Comparison of ENCODE assay signal across 9 cellular contexts in genomic region chr1:15620155-15620545, GRCh38. TPM values are rescaled to one million over a fixed set of nuclear protein-coding genes. Genes with fewer than 3 reads are reported as not detected.
DNase-seq lines count a peak whose midpoint lies in the region; ATAC-seq and TF ChIP-seq lines count a peak whose summit lies in the region.
"Had no signal": no experiment of that assay in that cellular context is flagged by ENCODE, and none has a peak within 500 bp of the region (broad histone marks: within the 10 kb centered on the region; RNA-seq: fewer than 3 reads in every experiment).

No MANE protein-coding gene starts in this region.

- H3K4me3 Mint-ChIP-seq in activated naive CD4-positive, alpha-beta T cell treated with anti-CD3 and anti-CD28 coated beads, Interleukin-2, amount 50 U/mL, for 24 hours: peak overlapping the region; percentile 76
- peak overlapping the region; percentile 45 for H3K4me3 Mint-ChIP-seq in activated CD8-positive, alpha-beta T cell treated with anti-CD3 and anti-CD28 coated beads for 36 hours
- peak overlapping the region in 2 of 5 donors; percentile 9 to 36 for H3K4me3 Mint-ChIP-seq in immature natural killer cell
- peak overlapping the region; percentile 69 for H3K4me3 Mint-ChIP-seq in type B pancreatic cell

- peaks cover 13% of the 10 kb centered on the region for H3K36me3 Mint-ChIP-seq in activated naive CD4-positive, alpha-beta T cell treated with anti-CD3 and anti-CD28 coated beads, Interleukin-2, amount 50 U/mL, for 24 hours
- H3K36me3 Mint-ChIP-seq in activated CD8-positive, alpha-beta T cell treated with anti-CD3 and anti-CD28 coated beads for 36 hours (ENCODE audit: low read depth): peaks cover 36% of the 10 kb centered on the region
- H3K36me3 Mint-ChIP-seq in immature natural killer cell: peaks cover 0 to 3% (median 2%) of the 10 kb centered on the region in 3 donors
- no peaks in the 10 kb centered on the region for H3K36me3 Mint-ChIP-seq in type B pancreatic cell

- no peak overlapping the region for H3K27ac Mint-ChIP-seq in activated naive CD4-positive, alpha-beta T cell treated with anti-CD3 and anti-CD28 coated beads, Interleukin-2, amount 50 U/mL, for 24 hours
- peak overlapping the region; percentile 57 for H3K27ac Mint-ChIP-seq in activated CD8-positive, alpha-beta T cell treated with anti-CD3 and anti-CD28 coated beads for 36 hours
- peak overlapping the region in 4 of 6 donors; percentile 11 to 86 (median 63) for H3K27ac Mint-ChIP-seq in immature natural killer cell
- peak overlapping the region; percentile 84 for H3K27ac Mint-ChIP-seq in type B pancreatic cell

- no peaks in the 10 kb centered on the region for H3K9me3 Mint-ChIP-seq in activated naive CD4-positive, alpha-beta T cell treated with anti-CD3 and anti-CD28 coated beads, Interleukin-2, amount 50 U/mL, for 24 hours
- H3K9me3 Mint-ChIP-seq in activated CD8-positive, alpha-beta T cell treated with anti-CD3 and anti-CD28 coated beads for 36 hours: no peaks in the 10 kb centered on the region
- H3K9me3 Mint-ChIP-seq in immature natural killer cell: peaks cover 0 to 1% (median 0%) of the 10 kb centered on the region in 6 donors
- no peaks in the 10 kb centered on the region for H3K9me3 Mint-ChIP-seq in type B pancreatic cell

- POLR2A ChIA-PET in activated CD8-positive, alpha-beta T cell treated with anti-CD3 and anti-CD28 coated beads for 36 hours (lab: Charles Lee): interaction anchor here (2.9 kb wide), 1 partner anchor 17 kb away, joined by 18 read pairs; no protein-coding TSS in a partner anchor

- intact Hi-C loops in activated CD8-positive, alpha-beta T cell treated with anti-CD3 and anti-CD28 coated beads for 36 hours (cut with micrococcal nuclease): no loop called here

- peaks cover 62% of the 10 kb centered on the region for H3K4me1 Mint-ChIP-seq in activated naive CD4-positive, alpha-beta T cell treated with anti-CD3 and anti-CD28 coated beads, Interleukin-2, amount 50 U/mL, for 24 hours
- H3K4me1 Mint-ChIP-seq in activated CD8-positive, alpha-beta T cell treated with anti-CD3 and anti-CD28 coated beads for 36 hours (ENCODE audit: low read depth): peaks cover 60% of the 10 kb centered on the region
- peaks cover 48 to 70% of the 10 kb centered on the region in 2 donors for H3K4me1 Mint-ChIP-seq in immature natural killer cell
- peaks cover 35% of the 10 kb centered on the region for H3K4me1 Mint-ChIP-seq in type B pancreatic cell (ENCODE audit: unreplicated experiment)

- CTCF ChIA-PET in activated CD8-positive, alpha-beta T cell treated with anti-CD3 and anti-CD28 coated beads for 36 hours (lab: Charles Lee): interaction anchor here (1.4 kb wide), 1 partner anchor 15 kb away, joined by 3 read pairs; no protein-coding TSS in a partner anchor

- ATAC-seq in activated CD8-positive, alpha-beta T cell treated with anti-CD3 and anti-CD28 coated beads for 36 hours: no peak
- no peak for ATAC-seq in GM18520 (IDR thresholded peaks at IDR 0.05; ENCODE audit: unreplicated experiment)
- no peak for ATAC-seq in HG03457 (IDR thresholded peaks at IDR 0.05; ENCODE audit: unreplicated experiment)

- H3K27me3 Mint-ChIP-seq in activated naive CD4-positive, alpha-beta T cell treated with anti-CD3 and anti-CD28 coated beads, Interleukin-2, amount 50 U/mL, for 24 hours: no peaks in the 10 kb centered on the region
- H3K27me3 Mint-ChIP-seq in activated CD8-positive, alpha-beta T cell treated with anti-CD3 and anti-CD28 coated beads for 36 hours: no peaks in the 10 kb centered on the region
- peaks cover 0 to 9% (median 2%) of the 10 kb centered on the region in 3 donors for H3K27me3 Mint-ChIP-seq in immature natural killer cell (ENCODE audit: low read depth in 3 of 3)
- H3K27me3 Mint-ChIP-seq in type B pancreatic cell: no peaks in the 10 kb centered on the region

- no peak for TF ChIP-seq CTCF in activated CD8-positive, alpha-beta T cell treated with anti-CD3 and anti-CD28 coated beads for 36 hours (IDR thresholded peaks at IDR 0.05)
- TF ChIP-seq CTCF in type B pancreatic cell (conservative IDR thresholded peaks at IDR 0.05): no peak

- DNase-seq in activated naive CD4-positive, alpha-beta T cell treated with Interleukin-2 at 50 U/mL for 16 hours: no peak
- no peak for DNase-seq in activated CD8-positive, alpha-beta T cell treated with anti-CD3 and anti-CD28 coated beads for 36 hours
- peak; percentile 14 to 46 (median 34) for DNase-seq in immature natural killer cell
- no peak for DNase-seq in type B pancreatic cell (ENCODE audit: extremely low spot score, unreplicated experiment)
- DNase-seq in amniotic stem cell (lab: John Stamatoyannopoulos, UW): no peak
- DNase-seq: stimulated activated CD4-positive, alpha-beta T cell treated with anti-CD3 and anti-CD28 coated beads, Interleukin-2, amount 100 ng/mL, for 24 hours had no signal

RNA-seq across cellular contexts. Expression of gene DDI2, which starts 2.9 kb away (rescaled TPM):
- total RNA-seq in activated CD8-positive, alpha-beta T cell treated with anti-CD3 and anti-CD28 coated beads for 36 hours: 10 to 100 TPM; 33.7 to 34.9 TPM
- polyA plus RNA-seq in immature natural killer cell: 1 to 10 TPM; 1.9 to 5.2 (median 3.3) TPM
- 38.7 and 53.9 TPM in 2 replicates for total RNA-seq in type B pancreatic cell (ENCODE audit: low replicate concordance)

RNA-seq across cellular contexts. Expression of gene AGMAT, which starts 35.3 kb away (rescaled TPM):
- 10 to 100 TPM; 21.6 to 21.9 TPM for total RNA-seq in activated CD8-positive, alpha-beta T cell treated with anti-CD3 and anti-CD28 coated beads for 36 hours
- under 1 TPM in 2 of 3 donors, not detected in 1; 0.39 to 0.64 TPM for polyA plus RNA-seq in immature natural killer cell
- total RNA-seq in type B pancreatic cell (ENCODE audit: low replicate concordance): 5.4 and 7.2 TPM in 2 replicates

Comparison
In these comparisons a context has a peak if more than half of its experiments do, and no peak if none do; other contexts are left out.
1. DNase-seq: peak in immature natural killer cell (3 of 3); none in activated naive CD4-positive, alpha-beta T cell treated with Interleukin-2 at 50 U/mL for 16 hours (single experiment), activated CD8-positive, alpha-beta T cell treated with anti-CD3 and anti-CD28 coated beads for 36 hours (single experiment), type B pancreatic cell (single experiment) and amniotic stem cell (single experiment).